In the genomic region with DNA sequence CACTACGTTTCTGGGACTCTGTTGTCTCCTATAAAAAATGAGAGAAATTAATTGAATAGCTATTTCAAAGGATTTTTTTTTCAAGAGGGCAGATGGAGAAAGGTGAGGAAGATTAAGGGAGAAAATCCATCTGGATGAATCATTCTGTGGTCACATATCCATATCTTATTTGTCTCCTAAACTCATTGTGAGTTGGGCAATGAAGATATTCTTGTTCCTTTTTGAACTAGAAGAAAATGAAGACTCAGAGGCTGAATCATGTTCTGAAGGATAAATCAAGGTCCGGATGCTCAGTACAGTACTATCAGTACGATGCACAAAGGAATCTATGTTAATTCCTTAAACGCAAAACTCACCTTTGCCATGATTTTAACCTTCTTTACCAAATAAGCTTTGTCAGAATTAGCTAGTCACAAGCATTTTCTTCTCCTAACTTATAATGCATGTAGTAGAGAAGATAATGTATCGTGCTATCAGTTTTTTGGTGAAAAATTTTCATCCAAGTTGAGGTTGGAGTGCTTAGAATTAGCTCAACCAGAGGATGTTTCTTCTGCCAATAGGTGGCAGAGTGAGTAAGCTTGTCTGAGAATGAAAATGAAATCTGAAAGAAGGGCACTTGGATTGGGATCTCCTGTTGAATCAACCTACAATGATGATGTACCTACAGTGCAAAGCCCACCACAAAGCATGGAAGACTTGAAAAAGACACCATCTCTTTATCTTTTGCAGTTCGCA, we compare ENCODE assay signal across 8 cellular contexts.
A peak's percentile ranks its signal among the peaks of the same experiment; 100 is the strongest.
DNase-seq lines count a peak whose midpoint lies in the region; ATAC-seq and TF ChIP-seq lines count a peak whose summit lies in the region.

No MANE protein-coding gene starts in this region.

- TF ChIP-seq CTCF in HEK293 (tag by site-specific recombination; IDR thresholded peaks at IDR 0.05): no peak
- peak; percentile 60 for TF ChIP-seq CTCF in RWPE1 (conservative IDR thresholded peaks at IDR 0.05; ENCODE audit: low read depth)

- POLR2A ChIA-PET in HEK293 (lab: Yijun Ruan, JAX): interaction anchor here (0.6 kb wide), 1 partner anchor 30 kb away, joined by 3 read pairs; no protein-coding TSS in a partner anchor
- POLR2A ChIA-PET in RWPE1 (lab: Yijun Ruan, JAX; ENCODE audit: low non-redundant PET): interaction anchor here (0.7 kb wide), 1 partner anchor 14 kb away, joined by 3 read pairs; no protein-coding TSS in a partner anchor

- CTCF ChIA-PET in HEK293 (lab: Yijun Ruan, JAX): interaction anchor here (0.6 to 1.8 kb wide), 18 partner anchors 8 to 1447 kb away, joined by 3 to 18 read pairs (median 3); no protein-coding TSS in a partner anchor
- CTCF ChIA-PET in RWPE1 (lab: Yijun Ruan, JAX): interaction anchor here (0.6 to 1.2 kb wide), 6 partner anchors 23 to 714 kb away, joined by 3 to 8 read pairs (median 4); no protein-coding TSS in a partner anchor

- ATAC-seq in GM18498 (IDR thresholded peaks at IDR 0.05; ENCODE audit: unreplicated experiment) (no peak), GM18870 (IDR thresholded peaks at IDR 0.05; ENCODE audit: unreplicated experiment) (no peak)

- no peaks in the 10 kb centered on the region for H3K36me3 ChIP-seq in HEK293 (ENCODE audit: control insufficient read depth in 2 of 2, insufficient read depth in 1 of 2, low read length in 2 of 2)

- H3K27ac ChIP-seq in HEK293 (ENCODE audit: extremely low read depth, low read depth, low read length) (no peak overlapping the region), RWPE1 (no peak overlapping the region)

- H3K4me1 ChIP-seq in HEK293 (ENCODE audit: control insufficient read depth, insufficient read depth, low read length): no peaks in the 10 kb centered on the region

- H3K4me3 ChIP-seq in HEK293 (ENCODE audit: low read depth, low read length): no peak overlapping the region

- peak; percentile 31 for DNase-seq in Ammon's horn (ENCODE audit: low spot score)
- peak; percentile 66 for DNase-seq in RWPE1 (ENCODE audit: low spot score)
- DNase-seq in iPS DF 4.7 (ENCODE audit: extremely low read depth, low spot score): peak; percentile 11
- no peak for DNase-seq in putamen (ENCODE audit: low spot score)
- DNase-seq in hypothalamus (lab: John Stamatoyannopoulos, UW): no peak

- H3K9me3 ChIP-seq in HEK293 (ENCODE audit: control insufficient read depth, insufficient read depth, low read depth, low read length): no peaks in the 10 kb centered on the region

TF ChIP-seq in HEK293, 187 proteins besides CTCF, POLR2A, EP300 and RAD21:
- TF ChIP-seq ZIC2 (tag by site-specific recombination; IDR thresholded peaks at IDR 0.05): no peak
- peak; percentile 21; the same call in 1 of the 2 replicates for TF ChIP-seq ZNF654 (tag by site-specific recombination; IDR thresholded peaks at IDR 0.05; ENCODE audit: low read depth)
- TF ChIP-seq SCRT1 (tag by site-specific recombination; IDR thresholded peaks at IDR 0.05; ENCODE audit: borderline replicate concordance): 0 out of 2 replicates have a peak, but pooled peaks have one; percentile 28

Comparison
In these comparisons a context has a peak if more than half of its experiments do, and no peak if none do; other contexts are left out.
1. DNase-seq: peak in Ammon's horn (single experiment), RWPE1 (single experiment) and iPS DF 4.7 (single experiment); none in putamen (single experiment) and hypothalamus (0 of 51).